11 cellular contexts compared by ENCODE assay signal in genomic region chr20:13839421-13840092, GRCh38. TPM values are rescaled to one million over a fixed set of nuclear protein-coding genes. Genes with fewer than 3 reads are reported as not detected.
DNase-seq lines count a peak whose midpoint lies in the region; ATAC-seq and TF ChIP-seq lines count a peak whose summit lies in the region.
"Had no signal": no experiment of that assay in that cellular context is flagged by ENCODE, and none has a peak within 500 bp of the region (broad histone marks: within the 10 kb centered on the region; RNA-seq: fewer than 3 reads in every experiment).

No MANE protein-coding gene starts in this region.

- ATAC-seq in mucosa of descending colon (peak; percentile 21), gastroesophageal sphincter (no peak)

- H3K4me3 Mint-ChIP-seq in MCF 10A (ENCODE audit: unreplicated experiment) (no peak overlapping the region), nephron progenitor cell (no peak overlapping the region)
- H3K4me3 Mint-ChIP-seq: naive B cell had no signal

- no peak for TF ChIP-seq EP300 in gastroesophageal sphincter (IDR thresholded peaks at IDR 0.05)

- WGBS in gastroesophageal sphincter (ENCODE audit: low coverage in 1 of 2), 2 donors: 63 to 78% methylated on average over 3 to 4 of the region's 4 CpGs

- H3K4me3 ChIP-seq in MG63 (no peak overlapping the region), mucosa of descending colon (no peak overlapping the region), gastroesophageal sphincter (no peak overlapping the region)
- H3K4me3 ChIP-seq: BLaER1 treated with 17β-estradiol and CSF1 and Interleukin-3, amounts not matched to agents 10 nM and 100 nM; upper lobe of left lung had no signal

- H3K36me3 ChIP-seq in MG63 (no peaks in the 10 kb centered on the region), mucosa of descending colon (ENCODE audit: low read depth) (no peaks in the 10 kb centered on the region), gastroesophageal sphincter (no peaks in the 10 kb centered on the region)
- H3K36me3 ChIP-seq: BLaER1 treated with 17β-estradiol and CSF1 and Interleukin-3, amounts not matched to agents 10 nM and 100 nM; upper lobe of left lung had no signal

- POLR2A ChIA-PET in MCF 10A (lab: Yijun Ruan, JAX): interaction anchor here (0.6 kb wide), 1 partner anchor 92 kb away, joined by 3 read pairs; no protein-coding TSS in a partner anchor

- H3K4me1 Mint-ChIP-seq in MCF 10A (ENCODE audit: insufficient read depth, unreplicated experiment) (peaks cover 13% of the 10 kb centered on the region), nephron progenitor cell (peaks cover 10% of the 10 kb centered on the region)
- H3K4me1 Mint-ChIP-seq: naive B cell had no signal

- no peaks in the 10 kb centered on the region for H3K9me3 ChIP-seq in MG63
- H3K9me3 ChIP-seq in mucosa of descending colon: no peaks in the 10 kb centered on the region
- H3K9me3 ChIP-seq in gastroesophageal sphincter: no peaks in the 10 kb centered on the region
- H3K9me3 ChIP-seq: BLaER1 treated with 17β-estradiol and CSF1 and Interleukin-3, amounts not matched to agents 10 nM and 100 nM; upper lobe of left lung had no signal

- no peaks in the 10 kb centered on the region for H3K27me3 ChIP-seq in MG63
- peaks cover 5% of the 10 kb centered on the region for H3K27me3 ChIP-seq in gastroesophageal sphincter
- H3K27me3 ChIP-seq: BLaER1 treated with 17β-estradiol and CSF1 and Interleukin-3, amounts not matched to agents 10 nM and 100 nM; upper lobe of left lung had no signal

- TF ChIP-seq CTCF in MCF 10A (IDR thresholded peaks at IDR 0.05; ENCODE audit: unreplicated experiment): no peak
- TF ChIP-seq CTCF in mucosa of descending colon (IDR thresholded peaks at IDR 0.05): no peak
- TF ChIP-seq CTCF in GM10266 (IDR thresholded peaks at IDR 0.05; ENCODE audit: control insufficient read depth, insufficient read depth, low read depth, missing control alignments): no peak
- TF ChIP-seq CTCF in gastroesophageal sphincter (IDR thresholded peaks at IDR 0.05): no peak
- no peak for TF ChIP-seq CTCF in nephron progenitor cell (IDR thresholded peaks at IDR 0.05)

- TF ChIP-seq POLR2A in gastroesophageal sphincter (IDR thresholded peaks at IDR 0.05): no peak

- no TSS peak for BruUV-seq in MCF 10A (replicated peaks; lab: Mats Ljungman, UMichigan)

- DNase-seq in AG20443 (ENCODE audit: low spot score) (peak; percentile 88), MG63 (peak; percentile 59), MCF 10A (ENCODE audit: unreplicated experiment) (peak; percentile 35), mucosa of descending colon (no peak), GM10266 (ENCODE audit: extremely low spot score) (no peak), NCI-H1092 (lab: John Stamatoyannopoulos, UW) (no peak), nephron progenitor cell (no peak)
- DNase-seq: naive B cell, upper lobe of left lung had no signal

- H3K4me1 ChIP-seq in mucosa of descending colon (ENCODE audit: low read depth) (no peaks in the 10 kb centered on the region), gastroesophageal sphincter (no peaks in the 10 kb centered on the region)
- H3K4me1 ChIP-seq: BLaER1 treated with 17β-estradiol and CSF1 and Interleukin-3, amounts not matched to agents 10 nM and 100 nM; upper lobe of left lung had no signal

- H3K9me3 Mint-ChIP-seq in MCF 10A (ENCODE audit: unreplicated experiment) (no peaks in the 10 kb centered on the region), nephron progenitor cell (no peaks in the 10 kb centered on the region)

- H3K27me3 Mint-ChIP-seq in MCF 10A (ENCODE audit: insufficient read depth, unreplicated experiment) (no peaks in the 10 kb centered on the region), nephron progenitor cell (ENCODE audit: low read depth, poor library complexity) (peaks cover 8% of the 10 kb centered on the region)

- H3K27ac Mint-ChIP-seq in MCF 10A (ENCODE audit: low read depth, unreplicated experiment) (no peak overlapping the region), nephron progenitor cell (no peak overlapping the region)

- H3K36me3 Mint-ChIP-seq in MCF 10A (ENCODE audit: insufficient read depth, unreplicated experiment) (no peaks in the 10 kb centered on the region), nephron progenitor cell (ENCODE audit: low read depth) (no peaks in the 10 kb centered on the region)
- H3K36me3 Mint-ChIP-seq: naive B cell had no signal

- CTCF ChIA-PET in MCF 10A (lab: Yijun Ruan, JAX): interaction anchor here (0.6 kb wide), 1 partner anchor 30 kb away, joined by 3 read pairs; no protein-coding TSS in a partner anchor

- H3K27ac ChIP-seq in gastroesophageal sphincter: no peak overlapping the region
- H3K27ac ChIP-seq: BLaER1 treated with 17β-estradiol and CSF1 and Interleukin-3, amounts not matched to agents 10 nM and 100 nM; upper lobe of left lung had no signal

- intact Hi-C loops in MCF 10A (cut with micrococcal nuclease): no loop called here
- intact Hi-C loops in mucosa of descending colon (cut with DNase I, micrococcal nuclease): no loop called here

RNA-seq across cellular contexts. Expression of gene NDUFAF5, which starts 54.7 kb away (rescaled TPM):
- total RNA-seq in MG63 (2014; rRNA removed; shearing (Covaris generic); ENCODE audit: low replicate concordance): 39.2 and 48.8 TPM in 2 replicates
- total RNA-seq in MCF 10A (2022): 43.4 and 44.1 TPM in 2 replicates
- total RNA-seq in mucosa of descending colon: 10 to 100 TPM; 27.4 to 41.5 (median 40.6) TPM
- 10 to 100 TPM; 11.3 to 38.8 (median 13.8) TPM for total RNA-seq in gastroesophageal sphincter

RNA-seq across cellular contexts. Expression of gene ESF1, which starts 54.8 kb away (rescaled TPM):
- 5.9 and 21.6 TPM in 2 replicates for total RNA-seq in MG63 (2014; rRNA removed; shearing (Covaris generic); ENCODE audit: low replicate concordance)
- total RNA-seq in MCF 10A (2022) (17.4 and 21.2 TPM in 2 replicates), mucosa of descending colon (10 to 100 TPM; 10.0 to 16.2 (median 10.9) TPM), gastroesophageal sphincter (10 to 100 TPM; 12.8 to 16.2 (median 14.6) TPM)

Comparison
In these comparisons a context has a peak if more than half of its experiments do, and no peak if none do; other contexts are left out.
1. DNase-seq: peak in AG20443 (single experiment), MG63 (single experiment) and MCF 10A (single experiment); none in mucosa of descending colon (0 of 3), GM10266 (single experiment), NCI-H1092 (single experiment) and nephron progenitor cell (single experiment).